In genomic region chr5:50749181-50749580, GRCh38 we compare ENCODE assay signal across 24 cellular contexts.
DNase-seq lines count a peak whose midpoint lies in the region; ATAC-seq and TF ChIP-seq lines count a peak whose summit lies in the region.
"Had no signal": no experiment of that assay in that cellular context is flagged by ENCODE, and none has a peak within 500 bp of the region (broad histone marks: within the 10 kb centered on the region; RNA-seq: fewer than 3 reads in every experiment).

No MANE protein-coding gene starts in this region.

- no peaks in the 10 kb centered on the region for H3K27me3 Mint-ChIP-seq in activated naive CD4-positive, alpha-beta T cell treated with anti-CD3 and anti-CD28 coated beads for 36 hours (ENCODE audit: low read depth)
- peaks cover 2% of the 10 kb centered on the region for H3K27me3 Mint-ChIP-seq in IgD-negative memory B cell
- no peaks in the 10 kb centered on the region for H3K27me3 Mint-ChIP-seq in activated naive CD8-positive, alpha-beta T cell
- no peaks in the 10 kb centered on the region for H3K27me3 Mint-ChIP-seq in natural killer cell (ENCODE audit: low read depth in 2 of 2)
- no peaks in the 10 kb centered on the region for H3K27me3 Mint-ChIP-seq in endodermal cell (ENCODE audit: insufficient read depth)
- H3K27me3 Mint-ChIP-seq: activated B cell treated with CpG ODN at 0.5 μM for 24 hours had no signal

- H3K27me3 ChIP-seq in endodermal cell (ENCODE audit: control insufficient read depth, insufficient read depth, low read length, poor library complexity, severe bottlenecking) = no peaks in the 10 kb centered on the region
- no peaks in the 10 kb centered on the region for H3K27me3 ChIP-seq in SJCRH30

- no peak overlapping the region for H3K9ac ChIP-seq in endodermal cell (ENCODE audit: extremely low read depth, low read length, poor library complexity, severe bottlenecking)
- H3K9ac ChIP-seq: GM23248, parathyroid adenoma had no signal

- H3K4me1 ChIP-seq in endodermal cell (ENCODE audit: control insufficient read depth, insufficient read depth, low read length) = peaks cover 8% of the 10 kb centered on the region
- H3K4me1 ChIP-seq in SJCRH30 = no peaks in the 10 kb centered on the region

- intact Hi-C loops in activated naive CD4-positive, alpha-beta T cell treated with anti-CD3 and anti-CD28 coated beads for 36 hours (cut with micrococcal nuclease) = no loop called here
- intact Hi-C loops in natural killer cell (cut with micrococcal nuclease) = loop anchor here (5.0 to 10.0 kb wide), 3 partner anchors 37 to 184 kb away; no protein-coding TSS in a partner anchor

- no peak for DNase-seq in activated naive CD4-positive, alpha-beta T cell treated with anti-CD3 and anti-CD28 coated beads for 36 hours
- no peak for DNase-seq in activated naive CD4-positive, alpha-beta T cell (lab: John Stamatoyannopoulos, UW)
- no peak for DNase-seq in natural killer cell
- no peak for DNase-seq in mucosa of gallbladder (ENCODE audit: low spot score)
- DNase-seq in endodermal cell = no peak
- no peak for DNase-seq in SJCRH30
- DNase-seq: activated B cell treated with CpG ODN at 0.5 μM for 24 hours; activated gamma-delta T cell treated with Interleukin-2 at 50 U/mL for 16 hours; DMS153; effector CD8-positive, alpha-beta T cell; GM23248; left cardiac atrium; mesendoderm; NCI-H187 treated with DMSO at 0.1 percent for 48 hours; NCI-H226; nephron progenitor cell; T1000 had no signal

- peak in 1 of 3 donors; percentile 19 for ATAC-seq in natural killer cell
- ATAC-seq: GM12878, left cardiac atrium, sciatic nerve had no signal

- CTCF ChIA-PET in activated naive CD4-positive, alpha-beta T cell treated with anti-CD3 and anti-CD28 coated beads for 36 hours (lab: Charles Lee) = interaction anchor here (0.5 to 1.0 kb wide), 3 partner anchors 11 to 262 kb away, joined by 3 to 5 read pairs (median 4); no protein-coding TSS in a partner anchor

- TF ChIP-seq CTCF in natural killer cell (IDR thresholded peaks at IDR 0.05) (no peak), endodermal cell (conservative IDR thresholded peaks at IDR 0.05) (no peak)

- H3K4me3 Mint-ChIP-seq in activated naive CD4-positive, alpha-beta T cell treated with anti-CD3 and anti-CD28 coated beads for 36 hours = no peak overlapping the region
- no peak overlapping the region for H3K4me3 Mint-ChIP-seq in IgD-negative memory B cell
- H3K4me3 Mint-ChIP-seq in activated naive CD8-positive, alpha-beta T cell = peak overlapping the region; percentile 23
- peak overlapping the region; percentile 35 for H3K4me3 Mint-ChIP-seq in natural killer cell
- H3K4me3 Mint-ChIP-seq in endodermal cell = no peak overlapping the region
- H3K4me3 Mint-ChIP-seq: activated B cell treated with CpG ODN at 0.5 μM for 24 hours, nephron progenitor cell had no signal

- H3K27ac ChIP-seq in endodermal cell (ENCODE audit: low read depth, low read length) (no peak overlapping the region), SJCRH30 (no peak overlapping the region)
- H3K27ac ChIP-seq: C4-2B, GM23248, parathyroid adenoma, SK-N-MC had no signal

- peaks cover 3% of the 10 kb centered on the region for H3K36me3 Mint-ChIP-seq in activated naive CD4-positive, alpha-beta T cell treated with anti-CD3 and anti-CD28 coated beads for 36 hours (ENCODE audit: low read depth)
- H3K36me3 Mint-ChIP-seq in IgD-negative memory B cell (peaks cover 9% of the 10 kb centered on the region), natural killer cell (no peaks in the 10 kb centered on the region), endodermal cell (ENCODE audit: low read depth) (no peaks in the 10 kb centered on the region)
- H3K36me3 Mint-ChIP-seq in activated naive CD8-positive, alpha-beta T cell = peaks cover 5% of the 10 kb centered on the region

- peaks cover 50% of the 10 kb centered on the region for H3K4me1 Mint-ChIP-seq in activated naive CD4-positive, alpha-beta T cell treated with anti-CD3 and anti-CD28 coated beads for 36 hours (ENCODE audit: low read depth)
- peaks cover 27 to 40% (median 39%) of the 10 kb centered on the region in 3 donors for H3K4me1 Mint-ChIP-seq in IgD-negative memory B cell
- H3K4me1 Mint-ChIP-seq in activated naive CD8-positive, alpha-beta T cell (ENCODE audit: low read depth) = peaks cover 66% of the 10 kb centered on the region
- peaks cover 58 to 68% of the 10 kb centered on the region in 2 donors for H3K4me1 Mint-ChIP-seq in natural killer cell
- peaks cover 4% of the 10 kb centered on the region for H3K4me1 Mint-ChIP-seq in endodermal cell

- H3K27ac Mint-ChIP-seq in activated naive CD4-positive, alpha-beta T cell treated with anti-CD3 and anti-CD28 coated beads for 36 hours = peak overlapping the region; percentile 67
- H3K27ac Mint-ChIP-seq in IgD-negative memory B cell (peak overlapping the region in 2 of 3 donors; percentile 18 to 48), natural killer cell (peak overlapping the region; percentile 83 to 86), endodermal cell (no peak overlapping the region)
- H3K27ac Mint-ChIP-seq in activated naive CD8-positive, alpha-beta T cell = peak overlapping the region; percentile 87
- H3K27ac Mint-ChIP-seq: nephron progenitor cell had no signal

- H3K4me3 ChIP-seq in endodermal cell (ENCODE audit: low read length) = no peak overlapping the region
- H3K4me3 ChIP-seq in SJCRH30 = no peak overlapping the region
- H3K4me3 ChIP-seq: GM12878, GM23248, SK-N-MC had no signal

- no peaks in the 10 kb centered on the region for H3K36me3 ChIP-seq in endodermal cell (ENCODE audit: control insufficient read depth, insufficient read depth, low read length)
- H3K36me3 ChIP-seq in SJCRH30 = no peaks in the 10 kb centered on the region

- no peaks in the 10 kb centered on the region for H3K9me3 Mint-ChIP-seq in activated naive CD4-positive, alpha-beta T cell treated with anti-CD3 and anti-CD28 coated beads for 36 hours
- no peaks in the 10 kb centered on the region for H3K9me3 Mint-ChIP-seq in IgD-negative memory B cell
- no peaks in the 10 kb centered on the region for H3K9me3 Mint-ChIP-seq in activated naive CD8-positive, alpha-beta T cell (ENCODE audit: low read depth)
- H3K9me3 Mint-ChIP-seq in natural killer cell = peaks cover 0 to 2% of the 10 kb centered on the region in 2 donors
- no peaks in the 10 kb centered on the region for H3K9me3 Mint-ChIP-seq in endodermal cell
- H3K9me3 Mint-ChIP-seq: activated B cell treated with CpG ODN at 0.5 μM for 24 hours, nephron progenitor cell had no signal

- H3K9me3 ChIP-seq in endodermal cell (ENCODE audit: control insufficient read depth, low read length) = no peaks in the 10 kb centered on the region
- H3K9me3 ChIP-seq in SJCRH30 (replicated peaks) = no peaks in the 10 kb centered on the region

- WGBS in endodermal cell (ENCODE audit: insufficient coverage in 1 of 2, insufficient read length in 1 of 2), 2 experiments = 89 to 100% methylated on average over 1 to 2 of the region's 2 CpGs

Comparison
In these comparisons a context has a peak if more than half of its experiments do, and no peak if none do; other contexts are left out.
1. H3K4me3 Mint-ChIP-seq: peak in activated naive CD8-positive, alpha-beta T cell (single experiment) and natural killer cell (single experiment); none in activated naive CD4-positive, alpha-beta T cell treated with anti-CD3 and anti-CD28 coated beads for 36 hours (single experiment), IgD-negative memory B cell (0 of 4) and endodermal cell (single experiment).